In genomic region chr1:26138974-26139558, GRCh38 we compare ENCODE assay signal across 1 cellular context.
TF ChIP-seq lines count a peak whose summit lies in the region.

No MANE protein-coding gene starts in this region.

TF ChIP-seq in K562, 482 proteins besides CTCF, POLR2A, EP300 and RAD21 (continued from another document and continues in another):
- TF ChIP-seq CREB3 (tag; conservative IDR thresholded peaks at IDR 0.05; ENCODE audit: low read depth), result no peak
- TF ChIP-seq UBTF (IDR thresholded peaks at IDR 0.05; ENCODE audit: borderline replicate concordance in 1 of 2, low read depth in 2 of 2, low read length in 2 of 2), result no peak
- TF ChIP-seq RFX1 (IDR thresholded peaks at IDR 0.05), result no peak
- TF ChIP-seq HDAC2 (IDR thresholded peaks at IDR 0.05), result peak; percentile 15; the same call in 1 of the 2 replicates
- TF ChIP-seq TCF15 (CRISPR knock-in tag; IDR thresholded peaks at IDR 0.05), result no peak
- TF ChIP-seq DPF2 (IDR thresholded peaks at IDR 0.05), result 0 out of 2 replicates have a peak, but pooled peaks have one; percentile 42
- no peak for TF ChIP-seq ELK3 (CRISPR knock-in tag; IDR thresholded peaks at IDR 0.05)
- TF ChIP-seq VEZF1 (CRISPR knock-in tag; IDR thresholded peaks at IDR 0.05), result no peak
- no peak for TF ChIP-seq BRF1 (IDR thresholded peaks at IDR 0.05; ENCODE audit: borderline replicate concordance, extremely low read depth, insufficient read length)
- TF ChIP-seq PHF21A (IDR thresholded peaks at IDR 0.05; ENCODE audit: borderline replicate concordance, low read depth), result no peak
- no peak for TF ChIP-seq HLTF (IDR thresholded peaks at IDR 0.05)
- TF ChIP-seq PREB (CRISPR knock-in tag; IDR thresholded peaks at IDR 0.05), result no peak
- no peak for TF ChIP-seq MLX (CRISPR knock-in tag; conservative IDR thresholded peaks at IDR 0.05)
- TF ChIP-seq RBM22 (IDR thresholded peaks at IDR 0.05; ENCODE audit: low read depth, low read length, poor library complexity, severe bottlenecking), result no peak
- TF ChIP-seq PKNOX1 (IDR thresholded peaks at IDR 0.05), result peak; percentile 72
- TF ChIP-seq ERF (CRISPR knock-in tag; IDR thresholded peaks at IDR 0.05), result no peak
- no peak for TF ChIP-seq ZNF280B (CRISPR knock-in tag; IDR thresholded peaks at IDR 0.05)
- no peak for TF ChIP-seq ZNF41 (CRISPR knock-in tag; conservative IDR thresholded peaks at IDR 0.05)
- no peak for TF ChIP-seq ZFP36 (IDR thresholded peaks at IDR 0.05; ENCODE audit: low read depth, low read length, partially characterized antibody)
- no peak for TF ChIP-seq RFX7 (CRISPR knock-in tag; IDR thresholded peaks at IDR 0.05)
- TF ChIP-seq MTA1 (IDR thresholded peaks at IDR 0.05; ENCODE audit: borderline replicate concordance), result peak; percentile 48; the same call in 1 of the 2 replicates
- TF ChIP-seq PBX2 (CRISPR knock-in tag; IDR thresholded peaks at IDR 0.05; ENCODE audit: low read depth), result no peak
- peak; percentile 87 for TF ChIP-seq PBX2 (tag; conservative IDR thresholded peaks at IDR 0.05; ENCODE audit: low read depth)
- TF ChIP-seq ZC3H4 (CRISPR knock-in tag; IDR thresholded peaks at IDR 0.05; ENCODE audit: borderline replicate concordance), result no peak
- TF ChIP-seq ELF2 (CRISPR knock-in tag; IDR thresholded peaks at IDR 0.05), result no peak
- no peak for TF ChIP-seq TEAD2 (tag; IDR thresholded peaks at IDR 0.05)
- no peak for TF ChIP-seq CCAR2 (IDR thresholded peaks at IDR 0.05; ENCODE audit: low read depth, low read length)
- TF ChIP-seq IFI16 (CRISPR knock-in tag; IDR thresholded peaks at IDR 0.05), result 0 out of 2 replicates have a peak, but pooled peaks have one; percentile 2
- peak; percentile 57; the same call in 1 of the 2 replicates for TF ChIP-seq SP1 (CRISPR knock-in tag; IDR thresholded peaks at IDR 0.05)
- no peak for TF ChIP-seq TRIM28 (IDR thresholded peaks at IDR 0.05)
- no peak for TF ChIP-seq FOXA1 (IDR thresholded peaks at IDR 0.05; ENCODE audit: borderline replicate concordance)
- no peak for TF ChIP-seq ZC3H8 (IDR thresholded peaks at IDR 0.05)
- no peak for TF ChIP-seq ZNF398 (CRISPR knock-in tag; IDR thresholded peaks at IDR 0.05)
- no peak for TF ChIP-seq ARID4B (CRISPR knock-in tag; IDR thresholded peaks at IDR 0.05)
- TF ChIP-seq HMG20A (CRISPR knock-in tag; conservative IDR thresholded peaks at IDR 0.05), result no peak
- peak; percentile 30; the same call in 1 of the 2 replicates for TF ChIP-seq EP400 (IDR thresholded peaks at IDR 0.05)
- no peak for TF ChIP-seq TAF9B (IDR thresholded peaks at IDR 0.05; ENCODE audit: partially characterized antibody)
- TF ChIP-seq RBM34 (IDR thresholded peaks at IDR 0.05; ENCODE audit: borderline replicate concordance, insufficient read depth, low read length), result no peak
- no peak for TF ChIP-seq ZNF644 (tag; IDR thresholded peaks at IDR 0.05; ENCODE audit: low read depth)
- no peak; the same call in 1 of the 2 replicates for TF ChIP-seq ZFX (CRISPR knock-in tag; IDR thresholded peaks at IDR 0.05)
